ENCODE assay signal across 1 cellular context in the genomic region with DNA sequence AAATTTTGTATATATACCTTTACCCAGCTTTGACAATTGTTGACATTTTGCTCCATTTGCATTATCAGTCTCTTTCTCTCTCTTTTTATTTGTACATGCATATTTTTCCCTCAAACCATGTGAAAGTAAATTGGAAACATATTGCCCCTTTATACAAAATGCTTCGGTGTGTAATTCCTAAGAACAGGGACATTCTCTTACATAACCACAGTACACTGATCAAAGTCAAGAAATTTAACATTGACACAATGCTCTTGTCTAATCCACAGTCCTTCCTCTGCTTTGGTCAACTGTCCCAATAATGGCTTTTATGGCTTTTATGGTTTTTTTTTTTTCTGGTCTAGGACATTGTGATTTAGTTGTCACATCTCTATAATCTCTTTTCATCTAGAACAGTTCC.
TF ChIP-seq lines count a peak whose summit lies in the region.

No MANE protein-coding gene starts in this region.

TF ChIP-seq in SK-N-SH treated with all-trans-retinoic acid at 6 μM for 48 hours, 23 proteins besides CTCF, POLR2A, EP300 and RAD21 (continued from another document):
- no peak for TF ChIP-seq OSR1 (CRISPR knock-in tag; IDR thresholded peaks at IDR 0.05)
- TF ChIP-seq, protein P1, sequence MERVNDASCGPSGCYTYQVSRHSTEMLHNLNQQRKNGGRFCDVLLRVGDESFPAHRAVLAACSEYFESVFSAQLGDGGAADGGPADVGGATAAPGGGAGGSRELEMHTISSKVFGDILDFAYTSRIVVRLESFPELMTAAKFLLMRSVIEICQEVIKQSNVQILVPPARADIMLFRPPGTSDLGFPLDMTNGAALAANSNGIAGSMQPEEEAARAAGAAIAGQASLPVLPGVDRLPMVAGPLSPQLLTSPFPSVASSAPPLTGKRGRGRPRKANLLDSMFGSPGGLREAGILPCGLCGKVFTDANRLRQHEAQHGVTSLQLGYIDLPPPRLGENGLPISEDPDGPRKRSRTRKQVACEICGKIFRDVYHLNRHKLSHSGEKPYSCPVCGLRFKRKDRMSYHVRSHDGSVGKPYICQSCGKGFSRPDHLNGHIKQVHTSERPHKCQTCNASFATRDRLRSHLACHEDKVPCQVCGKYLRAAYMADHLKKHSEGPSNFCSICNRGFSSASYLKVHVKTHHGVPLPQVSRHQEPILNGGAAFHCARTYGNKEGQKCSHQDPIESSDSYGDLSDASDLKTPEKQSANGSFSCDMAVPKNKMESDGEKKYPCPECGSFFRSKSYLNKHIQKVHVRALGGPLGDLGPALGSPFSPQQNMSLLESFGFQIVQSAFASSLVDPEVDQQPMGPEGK (CRISPR knock-in tag; IDR thresholded peaks at IDR 0.05; ENCODE audit: borderline replicate concordance), result no peak
- TF ChIP-seq ZFP30 (CRISPR knock-in tag; IDR thresholded peaks at IDR 0.05), result no peak
- TF ChIP-seq ZFP3 (CRISPR knock-in tag; IDR thresholded peaks at IDR 0.05), result no peak
